Comparison of ENCODE assay signal across 27 cellular contexts in the genomic region with DNA sequence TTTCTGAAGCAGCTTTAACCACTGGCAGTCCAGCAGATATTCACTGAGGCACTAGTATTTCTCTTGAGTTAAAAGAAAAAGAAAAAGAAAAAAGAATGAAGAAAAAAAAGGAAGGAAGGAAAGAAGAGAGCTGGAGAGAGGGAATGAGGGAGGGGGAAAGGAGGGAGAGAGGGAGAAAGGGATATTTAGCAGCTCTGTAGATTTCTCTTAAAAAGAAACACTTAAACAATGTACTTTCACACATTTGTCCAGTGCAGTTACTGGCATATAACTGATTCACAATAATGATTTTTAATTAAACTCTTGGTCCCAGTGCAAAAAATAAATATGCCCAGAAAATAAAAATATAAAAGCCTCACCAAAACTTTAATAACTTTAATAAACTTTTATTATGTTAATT.
"Had no signal": no experiment of that assay in that cellular context is flagged by ENCODE, and none has a peak within 500 bp of the region (broad histone marks: within the 10 kb centered on the region; RNA-seq: fewer than 3 reads in every experiment).

No MANE protein-coding gene starts in this region.

- H3K4me1 ChIP-seq: stomach, suprapubic skin, testis, thyroid gland, tibial artery, transverse colon, upper lobe of right lung, uterus, vagina had no signal

- H3K9me3 ChIP-seq: stomach, suprapubic skin, testis, thoracic aorta, thyroid gland, tibial artery, tibial nerve, transverse colon, upper lobe of left lung, upper lobe of right lung, uterus, vagina had no signal

- ATAC-seq: stimulated activated effector memory CD8-positive, alpha-beta T cell treated with anti-CD3 and anti-CD28 coated beads, Interleukin-12 subunit alpha, Interleukin-12 subunit beta, amount 100 ng/mL, for 72 hours; stimulated activated memory B cell treated with anti-CD40 and anti-IgM and Interleukin-4, amounts not matched to agents 10 μg/mL and 1 μg/mL and 100 μg/mL, for 72 hours; stimulated activated naive B cell treated with anti-CD40 and anti-IgM and Interleukin-4, amounts not matched to agents 10 μg/mL and 1 μg/mL and 100 μg/mL, for 72 hours; stimulated activated naive CD8-positive, alpha-beta T cell treated with anti-CD3 and anti-CD28 coated beads, Interleukin-15, amount 100 ng/mL, for 72 hours; stimulated activated naive CD8-positive, alpha-beta T cell treated with anti-CD3 and anti-CD28 coated beads, Interleukin-15, Interleukin-2, amounts not matched to agents 100 U/mL and 50 U/mL, for 24 hours; upper lobe of right lung had no signal

- H3K27me3 ChIP-seq: stomach, suprapubic skin, testis, thyroid gland, tibial artery, tibial nerve, transverse colon, upper lobe of left lung, upper lobe of right lung, uterus, vagina had no signal

- H3K36me3 ChIP-seq: stomach, suprapubic skin, thoracic aorta, thyroid gland, tibial artery, tibial nerve, transverse colon, upper lobe of left lung, upper lobe of right lung, uterus, vagina had no signal

- H3K27ac ChIP-seq: stomach, suprapubic skin, testis, thoracic aorta, thyroid gland, tibial artery, tibial nerve, transverse colon, upper lobe of left lung, upper lobe of right lung, uterus, vagina had no signal

- FAIRE-seq: urothelium cell line had no signal

- DNase-seq: stimulated activated CD4-positive, alpha-beta T cell treated with anti-CD3 and anti-CD28 coated beads, Interleukin-2, amount 100 ng/mL, for 48 hours; stimulated activated CD4-positive, alpha-beta T cell treated with anti-CD3 and anti-CD28 coated beads, Interleukin-4, amount 100 ng/mL, for 1 hour; stimulated activated CD4-positive, alpha-beta T cell treated with anti-CD3 and anti-CD28 coated beads, Interleukin-4, amount 100 ng/mL, for 24 hours; stimulated activated CD4-positive, alpha-beta T cell treated with anti-CD3 and anti-CD28 coated beads, Interleukin-4, amount 100 ng/mL, for 4 hours; stimulated activated CD8-positive, alpha-beta memory T cell treated with anti-CD3 and anti-CD28 coated beads, Interleukin-4, amount 100 ng/mL, for 48 hours; stimulated activated naive B cell treated with anti-CD40 and anti-IgM and Interleukin-4, amounts not matched to agents 10 μg/mL and 1 μg/mL and 100 μg/mL, for 72 hours; stimulated activated naive CD4-positive, alpha-beta T cell; stimulated activated naive CD4-positive, alpha-beta T cell treated with Interleukin-2 at 50 U/mL for 16 hours; stimulated activated naive CD8-positive, alpha-beta T cell treated with anti-CD3 and anti-CD28 coated beads, Interleukin-15, amount 100 ng/mL, for 72 hours; stimulated activated naive CD8-positive, alpha-beta T cell treated with anti-CD3 and anti-CD28 coated beads, Interleukin-15, Interleukin-2, amounts not matched to agents 100 U/mL and 50 U/mL, for 24 hours; stomach; substantia nigra; testis; thyroid gland; tibial artery; transverse colon; trophoblast cell; upper lobe of left lung; upper lobe of right lung; uterus had no signal

- H3K4me3 ChIP-seq: stomach, suprapubic skin, testis, thoracic aorta, thyroid gland, tibial artery, tibial nerve, transverse colon, upper lobe of left lung, upper lobe of right lung, uterus, vagina had no signal
